In genomic region chr13:28573595-28574373, GRCh38 we compare ENCODE assay signal across 1 cellular context.
TF ChIP-seq lines count a peak whose summit lies in the region.

No MANE protein-coding gene starts in this region.

TF ChIP-seq in HepG2, 621 proteins besides CTCF, POLR2A, EP300 and RAD21 (continued from another document):
- no peak for TF ChIP-seq GMEB2 (CRISPR knock-in tag; IDR thresholded peaks at IDR 0.05; ENCODE audit: low read depth)
- TF ChIP-seq, protein P1, sequence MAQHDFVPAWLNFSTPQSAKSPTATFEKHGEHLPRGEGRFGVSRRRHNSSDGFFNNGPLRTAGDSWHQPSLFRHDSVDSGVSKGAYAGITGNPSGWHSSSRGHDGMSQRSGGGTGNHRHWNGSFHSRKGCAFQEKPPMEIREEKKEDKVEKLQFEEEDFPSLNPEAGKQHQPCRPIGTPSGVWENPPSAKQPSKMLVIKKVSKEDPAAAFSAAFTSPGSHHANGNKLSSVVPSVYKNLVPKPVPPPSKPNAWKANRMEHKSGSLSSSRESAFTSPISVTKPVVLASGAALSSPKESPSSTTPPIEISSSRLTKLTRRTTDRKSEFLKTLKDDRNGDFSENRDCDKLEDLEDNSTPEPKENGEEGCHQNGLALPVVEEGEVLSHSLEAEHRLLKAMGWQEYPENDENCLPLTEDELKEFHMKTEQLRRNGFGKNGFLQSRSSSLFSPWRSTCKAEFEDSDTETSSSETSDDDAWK (CRISPR knock-in tag; IDR thresholded peaks at IDR 0.05) = no peak
- TF ChIP-seq DR1 (CRISPR knock-in tag; IDR thresholded peaks at IDR 0.05) = no peak
- TF ChIP-seq TBX3 (IDR thresholded peaks at IDR 0.05; ENCODE audit: borderline replicate concordance) = no peak
- no peak for TF ChIP-seq TOE1 (CRISPR knock-in tag; IDR thresholded peaks at IDR 0.05)
- no peak for TF ChIP-seq SMYD3 (CRISPR knock-in tag; IDR thresholded peaks at IDR 0.05)
